ENCODE assay signal across 8 cellular contexts in genomic region chr6:25359191-25359861, GRCh38.
A peak's percentile ranks its signal among the peaks of the same experiment; 100 is the strongest.
DNase-seq lines count a peak whose midpoint lies in the region; ATAC-seq and TF ChIP-seq lines count a peak whose summit lies in the region.
"Had no signal": no experiment of that assay in that cellular context is flagged by ENCODE, and none has a peak within 500 bp of the region (broad histone marks: within the 10 kb centered on the region; RNA-seq: fewer than 3 reads in every experiment).

No MANE protein-coding gene starts in this region.

- H3K4me3 ChIP-seq in astrocyte of the spinal cord (ENCODE audit: low read depth, low read length), result no peak overlapping the region
- no peak overlapping the region for H3K4me3 ChIP-seq in kidney epithelial cell (ENCODE audit: low read depth, low read length)
- no peak overlapping the region for H3K4me3 ChIP-seq in transverse colon

- DNase-seq in HS-5 (ENCODE audit: low read depth) (peak; percentile 70), astrocyte of the spinal cord (ENCODE audit: low read depth, low spot score) (peak; percentile 35), kidney epithelial cell (ENCODE audit: low read depth) (peak; percentile 52), transverse colon (no peak), activated T-cell treated with anti-CD3 and anti-CD28 coated beads for 4 hours (no peak)
- DNase-seq: NCI-H1694 treated with DMSO at 0.1 percent for 48 hours had no signal

- TF ChIP-seq CTCF in astrocyte of the spinal cord (IDR thresholded peaks at IDR 0.05; ENCODE audit: low read depth, low read length) (no peak), kidney epithelial cell (IDR thresholded peaks at IDR 0.05; ENCODE audit: insufficient read depth, low read length, poor library complexity, severe bottlenecking) (no peak), transverse colon (IDR thresholded peaks at IDR 0.05) (no peak)

- no peak for TF ChIP-seq EP300 in transverse colon (IDR thresholded peaks at IDR 0.05; ENCODE audit: low read depth)

- H3K27me3 ChIP-seq in kidney epithelial cell (ENCODE audit: control insufficient read depth, insufficient read depth, low read length), result no peaks in the 10 kb centered on the region
- H3K27me3 ChIP-seq in transverse colon, result no peaks in the 10 kb centered on the region

- TF ChIP-seq POLR2A in transverse colon (IDR thresholded peaks at IDR 0.05), result no peak

- H3K36me3 ChIP-seq in kidney epithelial cell (ENCODE audit: control insufficient read depth, insufficient read depth, low read length), result no peaks in the 10 kb centered on the region
- H3K36me3 ChIP-seq in transverse colon, result no peaks in the 10 kb centered on the region

- no peaks in the 10 kb centered on the region for H3K9me3 ChIP-seq in transverse colon

- peak overlapping the region in 3 of 4 donors; percentile 34 to 38 (median 36) for H3K27ac ChIP-seq in transverse colon

- WGBS in transverse colon (ENCODE audit: low coverage in 1 of 2), 2 donors, result 35 to 67% methylated on average over 3 to 6 of the region's 6 CpGs

- intact Hi-C loops in transverse colon (cut with DNase I; ENCODE audit: low total_unique reads), result no loop called here

- peaks cover 6 to 35% (median 18%) of the 10 kb centered on the region in 4 donors for H3K4me1 ChIP-seq in transverse colon

- ATAC-seq in HG02852 (IDR thresholded peaks at IDR 0.05; ENCODE audit: unreplicated experiment) (no peak), GM21390 (IDR thresholded peaks at IDR 0.05; ENCODE audit: unreplicated experiment) (no peak)

- in situ Hi-C loops in astrocyte of the spinal cord (cut with HindIII; ENCODE audit: low sequenced_read_pairs), result no loop called here
- in situ Hi-C loops in transverse colon (cut with MboI; ENCODE audit: low pct_ligation_motif_present in 1 of 4, low pct_unique_long_range_greater_than_20kb in 1 of 4, low sequenced_read_pairs in 3 of 4), result no loop called here

Comparison
In these comparisons a context has a peak if more than half of its experiments do, and no peak if none do; other contexts are left out.
1. DNase-seq: peak in HS-5 (single experiment), astrocyte of the spinal cord (single experiment) and kidney epithelial cell (single experiment); none in transverse colon (single experiment) and activated T-cell treated with anti-CD3 and anti-CD28 coated beads for 4 hours (single experiment).